In the genomic region with DNA sequence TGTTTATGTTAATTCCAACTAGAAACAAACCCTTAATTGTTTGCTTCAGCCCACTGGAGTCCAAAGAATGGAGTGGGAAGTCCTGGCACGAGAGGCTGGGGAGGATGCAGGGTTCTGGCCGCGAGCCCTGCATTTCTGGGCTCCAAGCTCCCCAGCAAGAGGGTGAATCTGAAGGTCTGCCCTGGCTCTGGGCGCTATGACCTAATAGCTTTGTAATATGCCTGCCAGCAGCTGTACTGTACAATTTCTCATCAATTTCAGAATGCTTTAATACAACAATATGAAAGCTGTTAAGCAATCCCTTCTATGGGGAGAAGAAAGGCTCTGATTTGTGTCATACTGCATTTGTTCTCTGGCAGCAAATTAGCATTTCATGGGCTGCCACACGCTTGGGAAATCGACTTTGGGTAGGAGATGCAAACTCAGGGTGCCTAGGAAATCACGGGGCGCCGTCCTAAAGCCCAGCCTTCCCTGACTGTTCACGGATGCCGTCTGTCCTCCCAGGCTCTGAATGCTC, we compare ENCODE assay signal across 12 cellular contexts. TPM values are rescaled to one million over a fixed set of nuclear protein-coding genes. Genes with fewer than 3 reads are reported as not detected.
DNase-seq lines count a peak whose midpoint lies in the region; ATAC-seq and TF ChIP-seq lines count a peak whose summit lies in the region.
"Had no signal": no experiment of that assay in that cellular context is flagged by ENCODE, and none has a peak within 500 bp of the region (broad histone marks: within the 10 kb centered on the region; RNA-seq: fewer than 3 reads in every experiment).

No MANE protein-coding gene starts in this region.

- H3K27ac Mint-ChIP-seq in MCF 10A (ENCODE audit: low read depth, unreplicated experiment): peak overlapping the region; percentile 59
- H3K27ac Mint-ChIP-seq: activated T-cell treated with anti-CD3 and anti-CD28 coated beads, Interleukin-2, amount 50 U/mL, for 24 hours; immature natural killer cell had no signal

- DNase-seq in BJ (ENCODE audit: low read depth) (peak; percentile 67), MCF 10A (ENCODE audit: unreplicated experiment) (no peak), left ventricle myocardium inferior (peak; percentile 58), sciatic nerve (ENCODE audit: low spot score) (peak; percentile 77), retina (no peak), posterior vena cava (ENCODE audit: low spot score) (no peak)
- DNase-seq: activated T-cell treated with anti-CD3 and anti-CD28 coated beads, Interleukin-2, amount 50 U/mL, for 24 hours; immature natural killer cell; NCI-H1694 treated with DMSO at 0.1 percent for 48 hours had no signal

- H3K9me3 ChIP-seq in left ventricle myocardium inferior (replicated peaks): peaks cover 2% of the 10 kb centered on the region

- POLR2A ChIA-PET in BJ (lab: Charles Lee): no interaction called here
- POLR2A ChIA-PET in MCF 10A (lab: Yijun Ruan, JAX): interaction anchor here (0.6 kb wide), 2 partner anchors 143 to 266 kb away, joined by 3 read pairs; no protein-coding TSS in a partner anchor

- peak overlapping the region; percentile 66 for H3K27ac ChIP-seq in left ventricle myocardium inferior (replicated peaks)
- H3K27ac ChIP-seq: C4-2B had no signal

- H3K4me1 Mint-ChIP-seq in MCF 10A (ENCODE audit: insufficient read depth, unreplicated experiment): no peaks in the 10 kb centered on the region
- H3K4me1 Mint-ChIP-seq: immature natural killer cell had no signal

- TF ChIP-seq CTCF in BJ (IDR thresholded peaks at IDR 0.05; ENCODE audit: insufficient read depth, low read depth, low read length) (no peak), MCF 10A (IDR thresholded peaks at IDR 0.05; ENCODE audit: unreplicated experiment) (no peak), left ventricle myocardium inferior (IDR thresholded peaks at IDR 0.05; ENCODE audit: borderline replicate concordance) (no peak)

- peaks cover 79% of the 10 kb centered on the region for H3K36me3 Mint-ChIP-seq in MCF 10A (ENCODE audit: insufficient read depth, unreplicated experiment)

- ATAC-seq in sciatic nerve (peak; percentile 88), GM18907 (IDR thresholded peaks at IDR 0.05; ENCODE audit: unreplicated experiment) (no peak), GM19023 (IDR thresholded peaks at IDR 0.05; ENCODE audit: unreplicated experiment) (no peak)

- H3K27me3 Mint-ChIP-seq in MCF 10A (ENCODE audit: insufficient read depth, unreplicated experiment): no peaks in the 10 kb centered on the region
- H3K27me3 Mint-ChIP-seq: activated T-cell treated with anti-CD3 and anti-CD28 coated beads, Interleukin-2, amount 50 U/mL, for 24 hours had no signal

- intact Hi-C loops in MCF 10A (cut with micrococcal nuclease) (no loop called here), left ventricle myocardium inferior (cut with micrococcal nuclease) (no loop called here), sciatic nerve (cut with DNase I) (no loop called here), posterior vena cava (cut with DNase I) (no loop called here)

- H3K9me3 Mint-ChIP-seq in MCF 10A (ENCODE audit: unreplicated experiment): no peaks in the 10 kb centered on the region

- CTCF ChIA-PET in BJ (lab: Yijun Ruan, JAX) (interaction anchor here (0.7 to 2.0 kb wide), 3 partner anchors 9 to 96 kb away, joined by 3 to 7 read pairs (median 4); no protein-coding TSS in a partner anchor), MCF 10A (lab: Yijun Ruan, JAX) (interaction anchor here (1.2 kb wide), 1 partner anchor 15 kb away, joined by 4 read pairs; no protein-coding TSS in a partner anchor)

- H3K27me3 ChIP-seq in BJ (ENCODE audit: control insufficient read depth, insufficient read depth, low read length) (no peaks in the 10 kb centered on the region), left ventricle myocardium inferior (ENCODE audit: low read depth) (no peaks in the 10 kb centered on the region)

- H3K4me3 Mint-ChIP-seq in MCF 10A (ENCODE audit: unreplicated experiment): no peak overlapping the region
- H3K4me3 Mint-ChIP-seq: activated T-cell treated with anti-CD3 and anti-CD28 coated beads, Interleukin-2, amount 50 U/mL, for 24 hours; immature natural killer cell had no signal

- H3K4me1 ChIP-seq in left ventricle myocardium inferior: peaks cover 11% of the 10 kb centered on the region

- H3K4me3 ChIP-seq in BJ (ENCODE audit: low read depth, low read length) (no peak overlapping the region), left ventricle myocardium inferior (no peak overlapping the region)

- H3K36me3 ChIP-seq in BJ (ENCODE audit: control insufficient read depth, insufficient read depth, low read length): peaks cover 40% of the 10 kb centered on the region
- peaks cover 98% of the 10 kb centered on the region for H3K36me3 ChIP-seq in left ventricle myocardium inferior

- BruUV-seq in MCF 10A (replicated peaks; lab: Mats Ljungman, UMichigan): no TSS peak

RNA-seq across cellular contexts. Expression of a gene that starts 43.8 kb away (rescaled TPM):
- polyA plus RNA-seq in BJ (2011; rRNA removed): 72.2 and 74.5 TPM in 2 replicates
- 44.4 and 55.8 TPM in 2 replicates for polyA minus RNA-seq in BJ (2011; rRNA and poly(A)+ RNA removed)
- total RNA-seq in MCF 10A (2022) (95.3 and 112 TPM in 2 replicates), left ventricle myocardium inferior (25.0 TPM), sciatic nerve (86.7 TPM), posterior vena cava (10 to 100 TPM; 60.8 to 78.9 TPM)

Comparison
In these comparisons a context has a peak if more than half of its experiments do, and no peak if none do; other contexts are left out.
1. DNase-seq: peak in BJ (single experiment), left ventricle myocardium inferior (single experiment) and sciatic nerve (single experiment); none in MCF 10A (single experiment), retina (single experiment) and posterior vena cava (single experiment).